9 cellular contexts compared by ENCODE assay signal in the genomic region with DNA sequence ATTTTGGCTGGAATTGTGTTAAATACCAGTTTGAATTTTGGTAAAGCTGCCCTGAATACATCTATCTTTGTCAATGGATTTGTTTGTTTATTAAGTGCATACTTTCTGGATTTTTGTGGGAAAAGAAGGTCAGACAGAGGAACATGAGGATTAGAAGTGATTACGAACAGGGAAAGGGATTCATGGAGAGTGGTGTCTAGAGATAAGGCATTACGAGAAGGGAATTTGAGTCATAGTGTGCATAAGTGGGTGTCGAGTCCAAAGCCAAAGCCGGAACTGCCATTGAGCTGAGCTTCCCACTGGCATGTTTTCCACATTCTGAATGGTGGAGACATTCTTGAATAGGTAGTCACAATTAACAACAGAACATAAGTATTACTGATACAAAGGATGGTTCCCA.
DNase-seq lines count a peak whose midpoint lies in the region; ATAC-seq, FAIRE-seq and TF ChIP-seq lines count a peak whose summit lies in the region.
"Had no signal": no experiment of that assay in that cellular context is flagged by ENCODE, and none has a peak within 500 bp of the region (broad histone marks: within the 10 kb centered on the region; RNA-seq: fewer than 3 reads in every experiment).

No MANE protein-coding gene starts in this region.

- ATAC-seq in IMR-90 (ENCODE audit: low read depth) (peak; percentile 94), left lung (peak; percentile 77), HG03457 (IDR thresholded peaks at IDR 0.05; ENCODE audit: unreplicated experiment) (no peak)

- H2BK15ac ChIP-seq in IMR-90 (ENCODE audit: low read depth, low read length) = no peak overlapping the region

- H3K79me1 ChIP-seq in IMR-90 (ENCODE audit: low read depth in 1 of 2, low read length in 2 of 2) = no peaks in the 10 kb centered on the region

- POLR2A ChIA-PET in IMR-90 (lab: Charles Lee; ENCODE audit: unreplicated experiment) = no interaction called here

- in situ Hi-C loops in ACHN (cut with HindIII; ENCODE audit: low pct_ligation_motif_present, low pct_unique_long_range_greater_than_20kb, low sequenced_read_pairs) (no loop called here), IMR-90 (cut with MboI; ENCODE audit: low sequenced_read_pairs) (no loop called here)

- H3K9me3 ChIP-seq in IMR-90 (ENCODE audit: control insufficient read depth, insufficient read depth, low read length) = no peaks in the 10 kb centered on the region
- no peaks in the 10 kb centered on the region for H3K9me3 ChIP-seq in left lung
- H3K9me3 ChIP-seq: BLaER1 treated with 17β-estradiol and CSF1 and Interleukin-3, amounts not matched to agents 10 nM and 100 nM had no signal

- H3K9me1 ChIP-seq in IMR-90 (ENCODE audit: insufficient read depth, low read length) = no peaks in the 10 kb centered on the region

- no TSS peak for BruUV-seq in IMR-90 (replicated peaks; lab: Mats Ljungman, UMichigan)

- intact Hi-C loops in IMR-90 (cut with micrococcal nuclease) (loop anchor here (1.0 to 5.0 kb wide), 2 partner anchors 70 to 126 kb away; a partner anchor contains a TSS), left lung (cut with DNase I) (no loop called here)

- H4K8ac ChIP-seq in IMR-90 (ENCODE audit: low read depth in 2 of 2, low read length in 2 of 2) = no peak overlapping the region; a peak in 1 of 4 replicates

- no peak overlapping the region for H4K91ac ChIP-seq in IMR-90 (ENCODE audit: insufficient read depth, low read depth, low read length)

- no peak overlapping the region; the same call in 1 of the 2 replicates for H3K4me2 ChIP-seq in IMR-90 (ENCODE audit: low read depth, low read length)
- H3K4me2 ChIP-seq: BLaER1 treated with 17β-estradiol and CSF1 and Interleukin-3, amounts not matched to agents 10 nM and 100 nM had no signal

- H2BK5ac ChIP-seq in IMR-90 (ENCODE audit: low read depth, low read length, poor library complexity, severe bottlenecking) = peak overlapping the region; percentile 95

- no peak for TF ChIP-seq CTCF in IMR-90 (conservative IDR thresholded peaks at IDR 0.05; ENCODE audit: low read depth, low read length)
- no peak for TF ChIP-seq CTCF in bronchial epithelial cell (IDR thresholded peaks at IDR 0.05; ENCODE audit: insufficient read depth, low read length, severe bottlenecking)
- TF ChIP-seq CTCF in left lung (IDR thresholded peaks at IDR 0.05) = no peak

- H4K20me1 ChIP-seq in IMR-90 (ENCODE audit: insufficient read depth, low read length) = no peaks in the 10 kb centered on the region
- H4K20me1 ChIP-seq: BLaER1 treated with 17β-estradiol and CSF1 and Interleukin-3, amounts not matched to agents 10 nM and 100 nM had no signal

- H3K4me1 ChIP-seq in IMR-90 (ENCODE audit: control insufficient read depth, insufficient read depth, low read length) (peaks cover 8% of the 10 kb centered on the region), left lung (peaks cover 0 to 4% of the 10 kb centered on the region in 2 donors)

- no peak overlapping the region for H3K4me3 ChIP-seq in IMR-90 (ENCODE audit: insufficient read depth, low read depth, low read length)
- H3K4me3 ChIP-seq in bronchial epithelial cell (ENCODE audit: low read depth, low read length) = no peak overlapping the region
- no peak overlapping the region for H3K4me3 ChIP-seq in left lung
- no peak overlapping the region for H3K4me3 ChIP-seq in H7 (ENCODE audit: insufficient read depth, low read depth, low read length)
- H3K4me3 ChIP-seq: BLaER1 treated with 17β-estradiol and CSF1 and Interleukin-3, amounts not matched to agents 10 nM and 100 nM had no signal

- H3K4ac ChIP-seq in IMR-90 (ENCODE audit: low read depth, low read length) = no peak overlapping the region

- no peak overlapping the region for H3K23ac ChIP-seq in IMR-90 (ENCODE audit: low read depth, low read length)

- H2BK20ac ChIP-seq in IMR-90 (ENCODE audit: low read depth, low read length) = no peak overlapping the region

- no peak overlapping the region; the same call in 1 of the 2 replicates for H2BK120ac ChIP-seq in IMR-90 (ENCODE audit: low read depth, low read length)

- H2AFZ ChIP-seq in IMR-90 (replicated peaks; ENCODE audit: low read length, poor library complexity) = no peak overlapping the region

- no peak overlapping the region for H3K18ac ChIP-seq in IMR-90 (ENCODE audit: low read depth, low read length)

- no peak overlapping the region for H3K56ac ChIP-seq in IMR-90 (ENCODE audit: extremely low read depth, insufficient read depth, low read length)

- 0% methylated on average over 1 of the region's 4 CpGs; no CpG with 5 or more reads in 1 of the 2 experiments for WGBS in IMR-90 (ENCODE audit: extremely low coverage in 2 of 2, insufficient read length in 1 of 2), 2 experiments

- no peak overlapping the region for H3K14ac ChIP-seq in IMR-90 (replicated peaks; ENCODE audit: low read depth, low read length)

- no peak overlapping the region for H2AK5ac ChIP-seq in IMR-90 (ENCODE audit: low read depth, low read length)

- H3K27ac ChIP-seq in IMR-90 (ENCODE audit: insufficient read depth, low read length) (no peak overlapping the region), left lung (no peak overlapping the region)
- H3K27ac ChIP-seq: BLaER1 treated with 17β-estradiol and CSF1 and Interleukin-3, amounts not matched to agents 10 nM and 100 nM had no signal

- H3K9ac ChIP-seq in IMR-90 (ENCODE audit: low read depth, low read length) = no peak overlapping the region
- H3K9ac ChIP-seq: BLaER1 treated with 17β-estradiol and CSF1 and Interleukin-3, amounts not matched to agents 10 nM and 100 nM had no signal

- peak; percentile 7 for DNase-seq in ACHN
- peak; percentile 100 for DNase-seq in IMR-90
- peak; percentile 98 for DNase-seq in bronchial epithelial cell (ENCODE audit: low read depth)
- no peak for DNase-seq in left lung
- no peak for DNase-seq in putamen (ENCODE audit: low spot score)
- DNase-seq in H7 = no peak
- DNase-seq in activated CD8-positive, alpha-beta memory T cell treated with anti-CD3 and anti-CD28 coated beads for 24 hours = no peak

- H3K36me3 ChIP-seq in IMR-90 (ENCODE audit: control insufficient read depth, insufficient read depth, low read length) = no peaks in the 10 kb centered on the region
- H3K36me3 ChIP-seq in bronchial epithelial cell (ENCODE audit: control insufficient read depth, insufficient read depth, low read length) = no peaks in the 10 kb centered on the region
- no peaks in the 10 kb centered on the region for H3K36me3 ChIP-seq in left lung
- no peaks in the 10 kb centered on the region for H3K36me3 ChIP-seq in H7 (replicated peaks; ENCODE audit: control insufficient read depth, insufficient read depth, low read length)
- H3K36me3 ChIP-seq: BLaER1 treated with 17β-estradiol and CSF1 and Interleukin-3, amounts not matched to agents 10 nM and 100 nM had no signal

- H3K27me3 ChIP-seq in IMR-90 (ENCODE audit: control insufficient read depth, insufficient read depth, low read length) = no peaks in the 10 kb centered on the region
- H3K27me3 ChIP-seq in bronchial epithelial cell (ENCODE audit: control insufficient read depth, insufficient read depth, low read length) = no peaks in the 10 kb centered on the region
- H3K27me3 ChIP-seq in left lung = no peaks in the 10 kb centered on the region
- no peaks in the 10 kb centered on the region for H3K27me3 ChIP-seq in H7 (ENCODE audit: control insufficient read depth, insufficient read depth, low read length)
- H3K27me3 ChIP-seq: BLaER1 treated with 17β-estradiol and CSF1 and Interleukin-3, amounts not matched to agents 10 nM and 100 nM had no signal

- H4K5ac ChIP-seq in IMR-90 (ENCODE audit: low read depth, low read length) = no peak overlapping the region

- CTCF ChIA-PET in IMR-90 (lab: Yijun Ruan, JAX) = interaction anchor here (0.5 kb wide), 1 partner anchor 66 kb away, joined by 3 read pairs; no protein-coding TSS in a partner anchor

- TF ChIP-seq POLR2A in IMR-90 (IDR thresholded peaks at IDR 0.05; ENCODE audit: low read depth, low read length) = no peak

- FAIRE-seq in bronchial epithelial cell (lab: Jason Lieb, UNC) = no peak

- H2AK9ac ChIP-seq in IMR-90 (replicated peaks; ENCODE audit: low read depth, low read length, poor library complexity) = no peak overlapping the region

- dilution Hi-C loops in IMR-90 (cut with HindIII; ENCODE audit: low sequenced_read_pairs, unreplicated experiment) = no loop called here

- no peak for TF ChIP-seq RAD21 in IMR-90 (IDR thresholded peaks at IDR 0.05; ENCODE audit: low read length)

TF ChIP-seq in IMR-90, 13 proteins besides CTCF, POLR2A, EP300 and RAD21:
- TF ChIP-seq MAZ (IDR thresholded peaks at IDR 0.05; ENCODE audit: borderline replicate concordance, low read depth, low read length) (0 out of 2 replicates have a peak, but pooled peaks have one; percentile 6), CEBPB (IDR thresholded peaks at IDR 0.05; ENCODE audit: low read depth, low read length) (peak; percentile 49), FOS (IDR thresholded peaks at IDR 0.05; ENCODE audit: low read depth, low read length) (peak; percentile 95), MAFK (IDR thresholded peaks at IDR 0.05; ENCODE audit: low read depth, low read length) (peak; percentile 42), MXI1 (IDR thresholded peaks at IDR 0.05; ENCODE audit: borderline replicate concordance, low read depth, low read length) (no peak), CHD1 (IDR thresholded peaks at IDR 0.05; ENCODE audit: low read depth, low read length) (peak; percentile 74; the same call in 1 of the 2 replicates), SMC3 (IDR thresholded peaks at IDR 0.05; ENCODE audit: low read depth, low read length) (no peak), NFE2L2 (IDR thresholded peaks at IDR 0.05; ENCODE audit: low read depth, low read length) (peak; percentile 40; the same call in 1 of the 2 replicates), RCOR1 (IDR thresholded peaks at IDR 0.05; ENCODE audit: insufficient replicate concordance, low read length) (peak; percentile 76), BHLHE40 (IDR thresholded peaks at IDR 0.05; ENCODE audit: low read depth, low read length) (peak; percentile 64)
- TF ChIP-seq, protein P1, sequence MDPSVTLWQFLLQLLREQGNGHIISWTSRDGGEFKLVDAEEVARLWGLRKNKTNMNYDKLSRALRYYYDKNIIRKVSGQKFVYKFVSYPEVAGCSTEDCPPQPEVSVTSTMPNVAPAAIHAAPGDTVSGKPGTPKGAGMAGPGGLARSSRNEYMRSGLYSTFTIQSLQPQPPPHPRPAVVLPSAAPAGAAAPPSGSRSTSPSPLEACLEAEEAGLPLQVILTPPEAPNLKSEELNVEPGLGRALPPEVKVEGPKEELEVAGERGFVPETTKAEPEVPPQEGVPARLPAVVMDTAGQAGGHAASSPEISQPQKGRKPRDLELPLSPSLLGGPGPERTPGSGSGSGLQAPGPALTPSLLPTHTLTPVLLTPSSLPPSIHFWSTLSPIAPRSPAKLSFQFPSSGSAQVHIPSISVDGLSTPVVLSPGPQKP (IDR thresholded peaks at IDR 0.05; ENCODE audit: borderline replicate concordance, low read depth, low read length) = no peak
TF ChIP-seq in IMR-90: peak in this region for 8.

Comparison
In these comparisons a context has a peak if more than half of its experiments do, and no peak if none do; other contexts are left out.
1. DNase-seq: peak in ACHN (single experiment), IMR-90 (single experiment) and bronchial epithelial cell (single experiment); none in left lung (0 of 2), putamen (single experiment), H7 (single experiment) and activated CD8-positive, alpha-beta memory T cell treated with anti-CD3 and anti-CD28 coated beads for 24 hours (single experiment).